ENCODE assay signal across 23 cellular contexts in genomic region chr2:78940998-78941397, GRCh38.
"Had no signal": no experiment of that assay in that cellular context is flagged by ENCODE, and none has a peak within 500 bp of the region (broad histone marks: within the 10 kb centered on the region; RNA-seq: fewer than 3 reads in every experiment).

No MANE protein-coding gene starts in this region.

- H3K4me3 Mint-ChIP-seq: activated CD8-positive, alpha-beta T cell treated with anti-CD3 and anti-CD28 coated beads for 36 hours; activated naive CD8-positive, alpha-beta T cell treated with anti-CD3 and anti-CD28 coated beads for 36 hours; activated T-cell treated with anti-CD3 and anti-CD28 coated beads, Interleukin-2, amount 50 U/mL, for 4 hours; brain; central memory CD8-positive, alpha-beta T cell; natural killer cell; stimulated activated naive CD8-positive, alpha-beta T cell treated with anti-CD3 and anti-CD28 coated beads, Interleukin-15, amount 100 ng/mL, for 72 hours; T-helper 17 cell; WTC11 had no signal

- H3K4me2 ChIP-seq: smooth muscle cell had no signal

- H3K36me3 ChIP-seq: gastrocnemius medialis, left lung, right lobe of liver, thoracic aorta had no signal

- ATAC-seq: activated CD8-positive, alpha-beta T cell treated with anti-CD3 and anti-CD28 coated beads for 36 hours; activated T-cell treated with anti-CD3 and anti-CD28 coated beads, Interleukin-2, amount 50 U/mL, for 4 hours; gastrocnemius medialis; left lung; natural killer cell; right lobe of liver; stimulated activated naive CD8-positive, alpha-beta T cell treated with anti-CD3 and anti-CD28 coated beads, Interleukin-15, amount 100 ng/mL, for 72 hours; T-helper 17 cell; WTC11 had no signal

- DNase-seq: activated CD4-positive, alpha-beta T cell treated with anti-CD3 and anti-CD28 coated beads for 4 hours; activated CD8-positive, alpha-beta T cell treated with anti-CD3 and anti-CD28 coated beads for 36 hours; activated effector memory CD4-positive, alpha-beta T cell treated with anti-CD3 and anti-CD28 coated beads, Interleukin-2, amount 50 U/mL, for 16 hours; activated naive CD8-positive, alpha-beta T cell treated with anti-CD3 and anti-CD28 coated beads for 36 hours; activated T-cell treated with anti-CD3 and anti-CD28 coated beads, Interleukin-2, amount 50 U/mL, for 4 hours; cortex of kidney; effector CD8-positive, alpha-beta T cell; gastrocnemius medialis; left lung; natural killer cell; occipital lobe; right lobe of liver; stimulated activated naive CD8-positive, alpha-beta T cell treated with anti-CD3 and anti-CD28 coated beads, Interleukin-15, amount 100 ng/mL, for 72 hours; T-helper 17 cell had no signal

- H3K27me3 ChIP-seq: gastrocnemius medialis, left lung, right lobe of liver had no signal

- H3K4me1 Mint-ChIP-seq: activated naive CD8-positive, alpha-beta T cell treated with anti-CD3 and anti-CD28 coated beads for 36 hours; brain; central memory CD8-positive, alpha-beta T cell; natural killer cell; stimulated activated naive CD8-positive, alpha-beta T cell treated with anti-CD3 and anti-CD28 coated beads, Interleukin-15, amount 100 ng/mL, for 72 hours; T-helper 17 cell had no signal

- H3K4me1 ChIP-seq: gastrocnemius medialis, left lung, right lobe of liver had no signal

- H3K27ac Mint-ChIP-seq: activated CD8-positive, alpha-beta T cell treated with anti-CD3 and anti-CD28 coated beads for 36 hours; activated naive CD8-positive, alpha-beta T cell treated with anti-CD3 and anti-CD28 coated beads for 36 hours; natural killer cell; progenitor cell of endocrine pancreas; stimulated activated naive CD8-positive, alpha-beta T cell treated with anti-CD3 and anti-CD28 coated beads, Interleukin-15, amount 100 ng/mL, for 72 hours; T-helper 17 cell; WTC11 had no signal

- H3K4me3 ChIP-seq: gastrocnemius medialis, left lung, right lobe of liver, smooth muscle cell, thoracic aorta had no signal

- FAIRE-seq: islet of Langerhans, TTC549 had no signal

- H3K9me3 ChIP-seq: gastrocnemius medialis, right lobe of liver, thoracic aorta had no signal

- H3K27me3 Mint-ChIP-seq: activated CD8-positive, alpha-beta T cell treated with anti-CD3 and anti-CD28 coated beads for 36 hours; activated naive CD8-positive, alpha-beta T cell treated with anti-CD3 and anti-CD28 coated beads for 36 hours; brain; central memory CD8-positive, alpha-beta T cell; progenitor cell of endocrine pancreas; stimulated activated naive CD8-positive, alpha-beta T cell treated with anti-CD3 and anti-CD28 coated beads, Interleukin-15, amount 100 ng/mL, for 72 hours; T-helper 17 cell had no signal

- H3K36me3 Mint-ChIP-seq: activated naive CD8-positive, alpha-beta T cell treated with anti-CD3 and anti-CD28 coated beads for 36 hours; brain; WTC11 had no signal

- H3K9me3 Mint-ChIP-seq: activated T-cell treated with anti-CD3 and anti-CD28 coated beads, Interleukin-2, amount 50 U/mL, for 4 hours; brain; stimulated activated naive CD8-positive, alpha-beta T cell treated with anti-CD3 and anti-CD28 coated beads, Interleukin-15, amount 100 ng/mL, for 72 hours; WTC11 had no signal

- H3K27ac ChIP-seq: epithelial cell of prostate, gastrocnemius medialis, left lung, right lobe of liver, thoracic aorta had no signal
